8 cellular contexts compared by ENCODE assay signal in the genomic region with DNA sequence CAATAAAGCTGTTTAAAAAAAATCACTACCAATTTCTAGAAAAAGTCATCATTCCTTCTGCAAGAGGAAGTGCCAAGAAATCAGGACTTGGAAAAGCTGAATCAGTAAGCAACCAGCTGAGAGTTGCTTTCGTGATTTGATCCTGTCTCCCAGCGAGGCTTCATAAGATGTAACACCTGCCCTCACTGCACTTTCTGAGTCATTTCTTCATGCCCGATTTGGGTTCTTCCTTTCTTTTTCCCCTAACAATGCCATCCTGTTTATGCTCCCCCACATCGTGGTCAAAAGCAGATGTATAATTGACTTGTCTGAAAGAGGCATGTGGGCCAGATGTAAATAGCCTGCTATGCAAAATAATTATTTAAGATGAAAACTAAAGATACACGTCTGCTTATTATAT.
A peak's percentile ranks its signal among the peaks of the same experiment; 100 is the strongest.
DNase-seq lines count a peak whose midpoint lies in the region; ATAC-seq and TF ChIP-seq lines count a peak whose summit lies in the region.

No MANE protein-coding gene starts in this region.

- no peak overlapping the region for H3K4me3 ChIP-seq in OCI-LY1 (ENCODE audit: low read depth, low read length, poor library complexity, severe bottlenecking)

- peak overlapping the region; percentile 45 for H3K4me2 ChIP-seq in OCI-LY1 (ENCODE audit: low read length)

- no peaks in the 10 kb centered on the region for H3K9me3 ChIP-seq in OCI-LY1 (ENCODE audit: low read length)

- H3K27ac ChIP-seq in OCI-LY1 (ENCODE audit: low read depth, low read length, poor library complexity, severe bottlenecking) = peak overlapping the region; percentile 57

- H3K79me2 ChIP-seq in OCI-LY1 (ENCODE audit: insufficient read depth, low read length) = peaks cover 8% of the 10 kb centered on the region

- no peak overlapping the region for H2AFZ ChIP-seq in OCI-LY1 (ENCODE audit: low read length)

- no peak for TF ChIP-seq CTCF in OCI-LY1 (IDR thresholded peaks at IDR 0.05; ENCODE audit: low read length)

- H3K36me3 ChIP-seq in OCI-LY1 (ENCODE audit: insufficient read depth, low read length) = no peaks in the 10 kb centered on the region

- peaks cover 72% of the 10 kb centered on the region for H3K4me1 ChIP-seq in OCI-LY1 (ENCODE audit: insufficient read depth, low read length, severe bottlenecking)

- H3K27me3 ChIP-seq in OCI-LY1 (ENCODE audit: insufficient read depth, low read length) = no peaks in the 10 kb centered on the region

- H4K20me1 ChIP-seq in OCI-LY1 (ENCODE audit: insufficient read depth, low read length) = no peaks in the 10 kb centered on the region

- peak; percentile 73 for ATAC-seq in GM21619 (IDR thresholded peaks at IDR 0.05; ENCODE audit: unreplicated experiment)
- ATAC-seq in GM21737 (IDR thresholded peaks at IDR 0.05; ENCODE audit: unreplicated experiment) = no peak

- no peaks in the 10 kb centered on the region for H3K9me2 ChIP-seq in OCI-LY1 (ENCODE audit: low read depth, low read length)

- no peak overlapping the region for H3K9ac ChIP-seq in OCI-LY1 (ENCODE audit: low read length)

- DNase-seq in EL (peak; percentile 80), fibroblast of peridontal ligament (ENCODE audit: extremely low read depth) (peak; percentile 25), NCI-H524 treated with DMSO at 0.1 percent for 48 hours (lab: John Stamatoyannopoulos, UW) (no peak), Kasumi-1 (lab: John Stamatoyannopoulos, UW) (no peak), COR-L47 (lab: John Stamatoyannopoulos, UW) (no peak)

- no peaks in the 10 kb centered on the region for H3F3A ChIP-seq in OCI-LY1 (ENCODE audit: insufficient read depth, low read length)

Comparison
In these comparisons a context has a peak if more than half of its experiments do, and no peak if none do; other contexts are left out.
1. DNase-seq: peak in EL (single experiment) and fibroblast of peridontal ligament (single experiment); none in NCI-H524 treated with DMSO at 0.1 percent for 48 hours (single experiment), Kasumi-1 (0 of 2) and COR-L47 (single experiment).